In genomic region chrX:152451731-152451980, GRCh38 we compare ENCODE assay signal across 19 cellular contexts. TPM values are rescaled to one million over a fixed set of nuclear protein-coding genes. Genes with fewer than 3 reads are reported as not detected.
DNase-seq lines count a peak whose midpoint lies in the region; ATAC-seq, FAIRE-seq and TF ChIP-seq lines count a peak whose summit lies in the region.
"Had no signal": no experiment of that assay in that cellular context is flagged by ENCODE, and none has a peak within 500 bp of the region (broad histone marks: within the 10 kb centered on the region; RNA-seq: fewer than 3 reads in every experiment).

No MANE protein-coding gene starts in this region.

- no peak overlapping the region for H4K91ac ChIP-seq in neuronal stem cell (ENCODE audit: low read depth, low read length, poor library complexity)

- no TSS peak for BruUV-seq in K562 (replicated peaks; lab: Mats Ljungman, UMichigan)

- no peak overlapping the region for H3K23ac ChIP-seq in neuronal stem cell (ENCODE audit: low read depth, low read length, poor library complexity)

- H2BK12ac ChIP-seq in neuronal stem cell (ENCODE audit: low read length), result no peak overlapping the region

- POLR2A ChIA-PET in K562 (lab: Yijun Ruan, JAX), result no interaction called here

- H2AFZ ChIP-seq in K562 (ENCODE audit: low read depth, low read length), result peak overlapping the region; percentile 33; the same call in 1 of the 2 replicates
- H2AFZ ChIP-seq in neuronal stem cell (ENCODE audit: low read length), result peak overlapping the region; percentile 20

- H3K9me3 ChIP-seq in HUES48 (ENCODE audit: control insufficient read depth, insufficient read depth, low read length) (peaks cover 55% of the 10 kb centered on the region), K562 (replicated peaks; ENCODE audit: control insufficient read depth, insufficient read depth, low read depth, low read length) (no peaks in the 10 kb centered on the region), iPS-15b (ENCODE audit: control insufficient read depth, insufficient read depth, low read length) (peaks cover 4% of the 10 kb centered on the region), neuronal stem cell (replicated peaks in 1 of 2; ENCODE audit: control insufficient read depth in 2 of 2, insufficient read depth in 1 of 2, low read depth in 1 of 2, low read length in 2 of 2) (no peaks in the 10 kb centered on the region), transverse colon (no peaks in the 10 kb centered on the region), body of pancreas (no peaks in the 10 kb centered on the region)
- H3K9me3 ChIP-seq: Peyer's patch had no signal

- H2BK120ac ChIP-seq in neuronal stem cell (ENCODE audit: low read depth, low read length), result no peak overlapping the region

- no peak overlapping the region for H3K27ac Mint-ChIP-seq in activated T-cell treated with anti-CD3 and anti-CD28 coated beads, Interleukin-2, amount 50 U/mL, for 24 hours

- H3K27me3 Mint-ChIP-seq in activated T-cell treated with anti-CD3 and anti-CD28 coated beads, Interleukin-2, amount 50 U/mL, for 24 hours, result peaks cover 40% of the 10 kb centered on the region

- DNase-seq in K562 (ENCODE audit: extremely low read depth in 1 of 4, low spot score in 3 of 4) (no peak), neuronal stem cell (ENCODE audit: low spot score) (no peak), transverse colon (no peak), body of pancreas (no peak), NCI-H226 (no peak)
- DNase-seq in activated T-cell treated with anti-CD3 and anti-CD28 coated beads, Interleukin-2, amount 50 U/mL, for 24 hours, result no peak
- DNase-seq: KG1, NCI-H1092 treated with DMSO at 0.1 percent for 48 hours, NCI-H1694 treated with DMSO at 0.1 percent for 48 hours, NCI-H446 treated with DMSO at 0.1 percent for 48 hours, NCI-H774, Peyer's patch, Right ventricle myocardium superior had no signal

- H3K79me2 ChIP-seq in K562 (ENCODE audit: control insufficient read depth, insufficient read depth, low read length), result no peaks in the 10 kb centered on the region

- no peaks in the 10 kb centered on the region for H4K20me1 ChIP-seq in K562 (replicated peaks; ENCODE audit: control insufficient read depth, insufficient read depth, low read length)

- H3K9me1 ChIP-seq in K562 (ENCODE audit: control insufficient read depth, insufficient read depth, low read length), result no peaks in the 10 kb centered on the region

- H2BK5ac ChIP-seq in neuronal stem cell (ENCODE audit: low read length), result no peak overlapping the region

- H3K4me1 ChIP-seq in HUES48 (ENCODE audit: control insufficient read depth, insufficient read depth, low read length) (0 out of 2 replicates have a peak, but pooled peaks cover 4% of the 10 kb centered on the region), K562 (replicated peaks in 1 of 2; ENCODE audit: control insufficient read depth in 2 of 2, insufficient read depth in 2 of 2, low read length in 2 of 2) (no peaks in the 10 kb centered on the region; a peak in 2 of 5 replicates), iPS-15b (ENCODE audit: control insufficient read depth, insufficient read depth, low read length) (peaks cover 2% of the 10 kb centered on the region), neuronal stem cell (ENCODE audit: control insufficient read depth in 2 of 2, insufficient read depth in 1 of 2, low read depth in 1 of 2, low read length in 2 of 2) (peaks cover 0 to 8% of the 10 kb centered on the region in 2 donors), transverse colon (no peaks in the 10 kb centered on the region), body of pancreas (no peaks in the 10 kb centered on the region)
- H3K4me1 ChIP-seq: Peyer's patch had no signal

- H3K4me2 ChIP-seq in K562 (ENCODE audit: insufficient read depth, low read length) (peak overlapping the region; percentile 63; the same call in 1 of the 2 replicates), neuronal stem cell (ENCODE audit: insufficient read depth, low read length, poor library complexity, severe bottlenecking) (peak overlapping the region; percentile 49)

- H3K36me3 ChIP-seq in HUES48 (ENCODE audit: control insufficient read depth, insufficient read depth, low read length) (no peaks in the 10 kb centered on the region), K562 (ENCODE audit: control insufficient read depth, insufficient read depth, low read length) (no peaks in the 10 kb centered on the region), iPS-15b (ENCODE audit: control insufficient read depth, insufficient read depth, low read length) (no peaks in the 10 kb centered on the region), neuronal stem cell (replicated peaks in 1 of 2; ENCODE audit: control insufficient read depth in 2 of 2, insufficient read depth in 2 of 2, low read length in 2 of 2) (no peaks in the 10 kb centered on the region), transverse colon (no peaks in the 10 kb centered on the region), body of pancreas (replicated peaks in 1 of 2; ENCODE audit: insufficient read depth in 1 of 2, low read depth in 2 of 2) (no peaks in the 10 kb centered on the region)
- H3K36me3 ChIP-seq: Peyer's patch had no signal

- in situ Hi-C loops in K562 (cut with MboI), result no loop called here
- in situ Hi-C loops in transverse colon (cut with MboI; ENCODE audit: low pct_ligation_motif_present in 1 of 4, low pct_unique_long_range_greater_than_20kb in 1 of 4, low sequenced_read_pairs in 3 of 4), result no loop called here

- TF ChIP-seq CTCF in K562 (IDR thresholded peaks at IDR 0.05 in 2 of 3, conservative IDR thresholded peaks at IDR 0.05 in 1 of 3; ENCODE audit: insufficient read depth in 2 of 3, low read depth in 1 of 3, low read length in 3 of 3) (no peak), transverse colon (IDR thresholded peaks at IDR 0.05) (no peak), body of pancreas (IDR thresholded peaks at IDR 0.05) (no peak)

- no peak overlapping the region for H2AK5ac ChIP-seq in neuronal stem cell (ENCODE audit: low read depth, low read length)

- no peak for TF ChIP-seq RAD21 in K562 (CRISPR knock-in tag; conservative IDR thresholded peaks at IDR 0.05 in 1 of 2, IDR thresholded peaks at IDR 0.05 in 1 of 2)

- TF ChIP-seq EP300 in K562 (IDR thresholded peaks at IDR 0.05; ENCODE audit: low read length), result no peak
- TF ChIP-seq EP300 in transverse colon (IDR thresholded peaks at IDR 0.05; ENCODE audit: low read depth), result no peak

- H3K27me3 ChIP-seq in HUES48 (ENCODE audit: control insufficient read depth, insufficient read depth, low read length), result no peaks in the 10 kb centered on the region
- H3K27me3 ChIP-seq in K562 (ENCODE audit: control insufficient read depth in 2 of 2, insufficient read depth in 2 of 2, low read length in 2 of 2), result no peaks in the 10 kb centered on the region
- no peaks in the 10 kb centered on the region for H3K27me3 ChIP-seq in iPS-15b (ENCODE audit: control insufficient read depth, insufficient read depth, low read length)
- peaks cover 0 to 19% (median 0%) of the 10 kb centered on the region in 3 experiments for H3K27me3 ChIP-seq in neuronal stem cell (ENCODE audit: control insufficient read depth in 3 of 3, insufficient read depth in 3 of 3, low read depth in 1 of 3, low read length in 3 of 3)
- no peaks in the 10 kb centered on the region for H3K27me3 ChIP-seq in transverse colon
- no peaks in the 10 kb centered on the region for H3K27me3 ChIP-seq in body of pancreas
- H3K27me3 ChIP-seq: Peyer's patch had no signal

- no peak for TF ChIP-seq POLR2A in K562 (conservative IDR thresholded peaks at IDR 0.05)
- TF ChIP-seq POLR2A in transverse colon (IDR thresholded peaks at IDR 0.05), result no peak
- no peak for TF ChIP-seq POLR2A in body of pancreas (IDR thresholded peaks at IDR 0.05)

- no peaks in the 10 kb centered on the region for H3K79me1 ChIP-seq in neuronal stem cell (ENCODE audit: low read depth, low read length)

- H3K18ac ChIP-seq in neuronal stem cell (ENCODE audit: low read length), result no peak overlapping the region

- H2BK15ac ChIP-seq in neuronal stem cell (ENCODE audit: low read length), result no peak overlapping the region

- H3K4ac ChIP-seq in neuronal stem cell (ENCODE audit: low read length), result no peak overlapping the region

- no peak overlapping the region for H4K8ac ChIP-seq in neuronal stem cell (ENCODE audit: low read depth, low read length)

- H3K4me3 Mint-ChIP-seq in activated T-cell treated with anti-CD3 and anti-CD28 coated beads, Interleukin-2, amount 50 U/mL, for 24 hours, result no peak overlapping the region

- no peaks in the 10 kb centered on the region for H3K9me3 Mint-ChIP-seq in activated T-cell treated with anti-CD3 and anti-CD28 coated beads, Interleukin-2, amount 50 U/mL, for 24 hours

- no peaks in the 10 kb centered on the region for H3K4me1 Mint-ChIP-seq in activated T-cell treated with anti-CD3 and anti-CD28 coated beads, Interleukin-2, amount 50 U/mL, for 24 hours (ENCODE audit: low read depth)

- H3K14ac ChIP-seq in neuronal stem cell (ENCODE audit: low read length), result no peak overlapping the region

- ATAC-seq in K562 (no peak), body of pancreas (no peak)

- H3K4me3 ChIP-seq in HUES48 (ENCODE audit: low read depth, low read length) (peak overlapping the region; percentile 73), K562 (no peak overlapping the region), iPS-15b (ENCODE audit: low read depth, low read length) (peak overlapping the region; percentile 75), neuronal stem cell (ENCODE audit: low read length in 2 of 2) (no peak overlapping the region), transverse colon (no peak overlapping the region), body of pancreas (no peak overlapping the region)
- H3K4me3 ChIP-seq: Peyer's patch had no signal

- intact Hi-C loops in K562 (cut with micrococcal nuclease), result no loop called here
- intact Hi-C loops in transverse colon (cut with DNase I; ENCODE audit: low total_unique reads), result no loop called here
- intact Hi-C loops in body of pancreas (cut with DNase I), result no loop called here

- no peaks in the 10 kb centered on the region for H3K36me3 Mint-ChIP-seq in activated T-cell treated with anti-CD3 and anti-CD28 coated beads, Interleukin-2, amount 50 U/mL, for 24 hours (ENCODE audit: low read depth)

- 69% methylated on average over 2 of the region's 2 CpGs for WGBS in K562 (ENCODE audit: insufficient coverage, low coverage, missing lambda C conversion rate)
- no CpG with 5 or more reads among the region's 2 CpGs for WGBS in neuronal stem cell (ENCODE audit: extremely low coverage in 2 of 2, insufficient read length in 2 of 2, insufficient replicate concordance in 1 of 2), 2 donors
- WGBS in transverse colon (ENCODE audit: low coverage in 1 of 2), 2 donors, result 0 to 42% methylated on average over 1 to 2 of the region's 2 CpGs
- 0 to 8% methylated on average over 2 of the region's 2 CpGs for WGBS in body of pancreas, 2 donors

- CTCF ChIA-PET in K562 (lab: Yijun Ruan, JAX; ENCODE audit: low intra/inter-chr PET ratio), result no interaction called here

- H3K27ac ChIP-seq in HUES48 (ENCODE audit: low read depth, low read length), result no peak overlapping the region
- H3K27ac ChIP-seq in K562 (ENCODE audit: extremely low read depth, low read depth, low read length), result no peak overlapping the region
- no peak overlapping the region for H3K27ac ChIP-seq in neuronal stem cell (replicated peaks; ENCODE audit: low read length)
- no peak overlapping the region for H3K27ac ChIP-seq in transverse colon
- H3K27ac ChIP-seq in body of pancreas, result no peak overlapping the region
- H3K27ac ChIP-seq: Peyer's patch had no signal

- no peak overlapping the region for H3K9ac ChIP-seq in HUES48 (ENCODE audit: low read depth, low read length)
- H3K9ac ChIP-seq in K562 (ENCODE audit: insufficient read depth in 1 of 2, low read depth in 2 of 2, low read length in 2 of 2), result no peak overlapping the region
- H3K9ac ChIP-seq in iPS-15b (ENCODE audit: low read depth, low read length), result no peak overlapping the region
- no peak overlapping the region for H3K9ac ChIP-seq in neuronal stem cell (ENCODE audit: low read depth, low read length, poor library complexity)

- no peak for FAIRE-seq in K562 (lab: Jason Lieb, UNC)
- FAIRE-seq: GM12891, HTR-8/SVneo had no signal

RNA-seq across cellular contexts. Expression of gene GABRA3, which starts 0.5 kb away (rescaled TPM):
- total RNA-seq in K562 (2011; cell fraction: chromatin; rRNA removed; ENCODE audit: low replicate concordance), result 2.2 and 3.4 TPM in 2 replicates
- total RNA-seq in K562 (2011; cell fraction: nucleolus; rRNA removed), result 1.2 and 1.3 TPM in 2 replicates
- total RNA-seq in K562 (2011; cell fraction: nucleoplasm; rRNA removed), result 2.7 and 4.0 TPM in 2 replicates
- 0.45 and 1.3 TPM in 2 replicates for total RNA-seq in K562 (2014; rRNA removed)
- 1.9 TPM in 2 replicates for total RNA-seq in K562 (2014; rRNA removed; fragmentation: Illumina TruSeq; extraction: Trizol)
- total RNA-seq in K562 (2015; rRNA removed; fragmentation: Illumina TruSeq; extraction: Trizol), result 2.1 and 2.5 TPM in 2 replicates
- 1.7 and 2.0 TPM in 2 replicates for total RNA-seq in K562 (2021)
- polyA plus RNA-seq in K562 (2011; rRNA removed), result 3.5 and 4.0 TPM in 2 replicates
- polyA plus RNA-seq in K562 (2011; cell fraction: cytosol; rRNA removed), result 1.9 and 3.3 TPM in 2 replicates
- 1.7 and 1.8 TPM in 2 replicates for polyA plus RNA-seq in K562 (2011; cell fraction: nucleus; rRNA removed)
- 2.6 and 3.5 TPM in 2 replicates for polyA plus RNA-seq in K562 (2012)
- 2.8 and 4.1 TPM in 2 replicates for polyA plus RNA-seq in K562 (2014; fragmentation: Illumina TruSeq; extraction: Trizol)
- 1 to 10 TPM in 1 of 2 experiments, under 1 TPM in 1; 0.96 to 1.3 TPM for polyA plus RNA-seq in K562 (2014; fragmentation: Nextera tagmentation; extraction: Ambion mirVana)
- 0.99 and 1.9 TPM in 2 replicates for polyA plus RNA-seq in K562 (2014; rRNA removed)
- 6.1 and 6.3 TPM in 2 replicates for polyA minus RNA-seq in K562 (2011; rRNA and poly(A)+ RNA removed)
- polyA minus RNA-seq in K562 (2011; cell fraction: cytosol; rRNA and poly(A)+ RNA removed), result 2.5 and 2.8 TPM in 2 replicates
- polyA minus RNA-seq in K562 (2011; cell fraction: nucleus; rRNA and poly(A)+ RNA removed), result 1.2 and 4.2 TPM in 2 replicates
- polyA plus RNA-seq in neuronal stem cell (2013, experiment 1 of 2), result 6.6 TPM
- polyA plus RNA-seq in neuronal stem cell (2013, experiment 2 of 2), result 6.7 TPM
- total RNA-seq in transverse colon, result under 1 TPM in 1 of 4 donors, not detected in 3; 0.16 TPM
- not detected for total RNA-seq in body of pancreas
- total RNA-seq: A673, G401, Right ventricle myocardium superior had no signal

Comparison
In these comparisons a context has a peak if more than half of its experiments do, and no peak if none do; other contexts are left out.
1. H3K4me3 ChIP-seq: peak in HUES48 (single experiment) and iPS-15b (single experiment); none in K562 (single experiment), neuronal stem cell (0 of 2), transverse colon (0 of 4) and body of pancreas (0 of 2).